ENCODE assay signal across 8 cellular contexts in genomic region chr10:49942339-49942705, GRCh38. TPM values are rescaled to one million over a fixed set of nuclear protein-coding genes. Genes with fewer than 3 reads are reported as not detected.
DNase-seq lines count a peak whose midpoint lies in the region; ATAC-seq and TF ChIP-seq lines count a peak whose summit lies in the region.
"Not testable (repeated sequence)": the region's sequence is repeated elsewhere in the genome, so short reads cannot be mapped to it uniquely, and the experiment has no call there.

No MANE protein-coding gene starts in this region.

- peaks cover 7 to 18% of the 10 kb centered on the region in 2 donors for H3K36me3 Mint-ChIP-seq in CD14-positive monocyte

- intact Hi-C loops in CD14-positive monocyte (cut with micrococcal nuclease); Panc1 (cut with micrococcal nuclease; ENCODE audit: unreplicated experiment); adrenal gland (cut with DNase I): not testable (repeated sequence)

- BruUV-seq in Panc1 (replicated peaks; lab: Mats Ljungman, UMichigan): TSS peak; percentile 85

- H3K4me2 ChIP-seq in mesendoderm (ENCODE audit: low read length): peak overlapping the region; percentile 52

- not testable (repeated sequence) for H3K27me3 Mint-ChIP-seq in CD14-positive monocyte (ENCODE audit: low read depth in 3 of 3)

- H3K18ac ChIP-seq in mesendoderm (ENCODE audit: low read length): not testable (repeated sequence)

- H4K8ac ChIP-seq in mesendoderm (ENCODE audit: low read depth, low read length): not testable (repeated sequence)

- not testable (repeated sequence) for H3K9me3 ChIP-seq in Panc1 (ENCODE audit: control insufficient read depth, insufficient read depth, low read depth, low read length); adrenal gland (replicated peaks in 1 of 3); skeletal muscle tissue (ENCODE audit: control insufficient read depth in 3 of 3, low read length in 3 of 3)

- H2BK120ac ChIP-seq in mesendoderm (ENCODE audit: low read depth, low read length): not testable (repeated sequence)

- peak overlapping the region; percentile 88 for H3K56ac ChIP-seq in mesendoderm (ENCODE audit: low read length)

- peaks cover 26% of the 10 kb centered on the region for H3K79me2 ChIP-seq in mesendoderm (ENCODE audit: control insufficient read depth, insufficient read depth, low read length)

- WGBS in adrenal gland, 4 donors: 0 to 2% (median 0%) methylated on average over 11 to 12 of the region's 12 CpGs
- WGBS in mesendoderm (ENCODE audit: extremely low coverage, insufficient coverage, low lambda C conversion rate): no CpG with 5 or more reads among the region's 12 CpGs

- not testable (repeated sequence) for H3K4ac ChIP-seq in mesendoderm (ENCODE audit: low read depth, low read length)

- not testable (repeated sequence) for H2BK5ac ChIP-seq in mesendoderm (ENCODE audit: low read length)

- not testable (repeated sequence) for H3K23ac ChIP-seq in mesendoderm (ENCODE audit: low read length)

- not testable (repeated sequence) for H3K27me3 ChIP-seq in Panc1 (ENCODE audit: control insufficient read depth, insufficient read depth, low read length); adrenal gland; mesendoderm (ENCODE audit: insufficient read depth, low read length, poor library complexity); skeletal muscle tissue (ENCODE audit: control insufficient read depth in 3 of 3, insufficient read depth in 3 of 3, low read length in 3 of 3)

- H2BK15ac ChIP-seq in mesendoderm (replicated peaks; ENCODE audit: low read depth): not testable (repeated sequence)

- TF ChIP-seq POLR2A in adrenal gland (IDR thresholded peaks at IDR 0.05): not testable (repeated sequence)

- H3K9me3 Mint-ChIP-seq in CD14-positive monocyte: not testable (repeated sequence)

- H4K5ac ChIP-seq in mesendoderm (ENCODE audit: low read length): not testable (repeated sequence)

- H3K27ac ChIP-seq in Panc1 (ENCODE audit: low read length) (peak overlapping the region; percentile 95), adrenal gland (peak overlapping the region in 4 of 5 donors; percentile 7 to 77 (median 70)), skeletal muscle tissue (ENCODE audit: low read depth, low read length) (peak overlapping the region; percentile 70)
- H3K27ac ChIP-seq in mesendoderm (ENCODE audit: low read depth, low read length): not testable (repeated sequence)

- peaks cover 31% of the 10 kb centered on the region for H3K4me1 Mint-ChIP-seq in CD14-positive monocyte

- ATAC-seq in GM19467 (IDR thresholded peaks at IDR 0.05; ENCODE audit: unreplicated experiment): peak; percentile 12
- peak; percentile 24 for ATAC-seq in HG03175 (IDR thresholded peaks at IDR 0.05; ENCODE audit: unreplicated experiment)
- peak; percentile 14; the same call in 1 of the 2 replicates for ATAC-seq in Panc1

- H3K4me3 Mint-ChIP-seq in CD14-positive monocyte: peak overlapping the region; percentile 99 to 100

- H3K4me1 ChIP-seq in Panc1 (ENCODE audit: control insufficient read depth, insufficient read depth, low read length); mesendoderm (ENCODE audit: control insufficient read depth, low read depth, low read length): not testable (repeated sequence)
- H3K4me1 ChIP-seq in adrenal gland (replicated peaks in 1 of 2) (peaks cover 0 to 14% of the 10 kb centered on the region in 2 donors), skeletal muscle tissue (ENCODE audit: control insufficient read depth in 3 of 3, insufficient read depth in 3 of 3, low read length in 3 of 3) (peaks cover 8 to 19% (median 9%) of the 10 kb centered on the region in 3 donors)

- not testable (repeated sequence) for TF ChIP-seq CTCF in CD14-positive monocyte (IDR thresholded peaks at IDR 0.05); Panc1 (IDR thresholded peaks at IDR 0.05); adrenal gland (IDR thresholded peaks at IDR 0.05)

- peak overlapping the region; percentile 89 to 95 for H3K4me3 ChIP-seq in Panc1 (ENCODE audit: low read depth in 2 of 2, low read length in 2 of 2)
- H3K4me3 ChIP-seq in adrenal gland: peak overlapping the region in 3 of 4 donors; percentile 64 to 87 (median 68)
- peak overlapping the region; percentile 85 for H3K4me3 ChIP-seq in mesendoderm (ENCODE audit: low read length)
- peak overlapping the region; percentile 80 to 93 (median 85) for H3K4me3 ChIP-seq in skeletal muscle tissue (ENCODE audit: low read length in 3 of 3)

- H2AK5ac ChIP-seq in mesendoderm (ENCODE audit: low read length): not testable (repeated sequence)

- CTCF ChIA-PET in Panc1 (lab: Charles Lee): interaction anchor here (0.7 kb wide), 1 partner anchor 134 kb away, joined by 3 read pairs; no protein-coding TSS in a partner anchor

- H3K36me3 ChIP-seq in Panc1 (ENCODE audit: control insufficient read depth, insufficient read depth, low read length); adrenal gland (replicated peaks in 1 of 2); mesendoderm (ENCODE audit: control insufficient read depth, insufficient read depth, low read length); skeletal muscle tissue (ENCODE audit: control insufficient read depth in 3 of 3, insufficient read depth in 3 of 3, low read length in 3 of 3): not testable (repeated sequence)

- in situ Hi-C loops in Panc1 (cut with HindIII; ENCODE audit: low pct_unique_long_range_greater_than_20kb, low sequenced_read_pairs): not testable (repeated sequence)

- H3K79me1 ChIP-seq in mesendoderm (ENCODE audit: low read length): not testable (repeated sequence)

- POLR2A ChIA-PET in Panc1 (lab: Charles Lee): not testable (repeated sequence)

- DNase-seq in CD14-positive monocyte (ENCODE audit: low spot score); Panc1 (ENCODE audit: low read depth, low spot score); adrenal gland: not testable (repeated sequence)
- DNase-seq in fibroblast of peridontal ligament (ENCODE audit: extremely low read depth): peak; percentile 17
- peak; percentile 5 for DNase-seq in mesendoderm

- H3K9ac ChIP-seq in mesendoderm (ENCODE audit: low read length) (peak overlapping the region; percentile 87), skeletal muscle tissue (ENCODE audit: low read depth in 1 of 3, low read length in 3 of 3) (peak overlapping the region; percentile 81 to 89 (median 86))

- H3K27ac Mint-ChIP-seq in CD14-positive monocyte: peak overlapping the region; percentile 85 to 97 (median 90)

RNA-seq across cellular contexts. Expression of gene TIMM23B, which starts 0.5 kb away (rescaled TPM):
- polyA plus RNA-seq in CD14-positive monocyte (1 to 10 TPM; 6.6 TPM), adrenal gland (10 to 100 TPM in 2 of 3 donors, 1 to 10 TPM in 1; 7.5 to 17.8 (median 12.5) TPM)
- total RNA-seq in Panc1 (2021; ENCODE audit: unreplicated experiment) (18.8 TPM), adrenal gland (10 to 100 TPM in 6 of 8 donors, 1 to 10 TPM in 2; 3.3 to 31.6 (median 14.4) TPM), skeletal muscle tissue (16.2 TPM)
- 13.3 TPM for polyA plus RNA-seq in Panc1 (2012; ENCODE audit: insufficient read length)
- polyA plus RNA-seq in mesendoderm (2013, experiment 1 of 2): 12.6 TPM
- 11.9 TPM for polyA plus RNA-seq in mesendoderm (2013, experiment 2 of 2)

RNA-seq across cellular contexts. Expression of gene PARG, which starts 0.5 kb away (rescaled TPM):
- polyA plus RNA-seq in CD14-positive monocyte (1 to 10 TPM; 7.5 to 8.0 TPM), adrenal gland (10 to 100 TPM in 1 of 3 donors, 1 to 10 TPM in 2; 3.1 to 18.9 (median 4.9) TPM)
- total RNA-seq in Panc1 (2021; ENCODE audit: unreplicated experiment) (39.9 TPM), adrenal gland (10 to 100 TPM; 13.9 to 31.0 (median 22.8) TPM), skeletal muscle tissue (36.5 TPM)
- 26.5 TPM for polyA plus RNA-seq in Panc1 (2012; ENCODE audit: insufficient read length)
- polyA plus RNA-seq in mesendoderm (2013, experiment 1 of 2): 20.8 TPM
- 20.8 TPM for polyA plus RNA-seq in mesendoderm (2013, experiment 2 of 2)

RNA-seq across cellular contexts. Expression of gene AGAP6, which starts 45.9 kb away (rescaled TPM):
- polyA plus RNA-seq in CD14-positive monocyte (under 1 TPM; 0.31 to 0.65 TPM), adrenal gland (10 to 100 TPM in 2 of 3 donors, 1 to 10 TPM in 1; 8.4 to 52.0 (median 42.2) TPM)
- total RNA-seq in Panc1 (2021; ENCODE audit: unreplicated experiment) (14.4 TPM), adrenal gland (10 to 100 TPM in 3 of 8 donors, 1 to 10 TPM in 5; 2.6 to 20.2 (median 7.8) TPM), skeletal muscle tissue (1.0 TPM)
- polyA plus RNA-seq in Panc1 (2012; ENCODE audit: insufficient read length): 11.3 TPM
- polyA plus RNA-seq in mesendoderm (2013, experiment 1 of 2): 9.5 TPM
- polyA plus RNA-seq in mesendoderm (2013, experiment 2 of 2): 8.7 TPM
